In the genomic region with DNA sequence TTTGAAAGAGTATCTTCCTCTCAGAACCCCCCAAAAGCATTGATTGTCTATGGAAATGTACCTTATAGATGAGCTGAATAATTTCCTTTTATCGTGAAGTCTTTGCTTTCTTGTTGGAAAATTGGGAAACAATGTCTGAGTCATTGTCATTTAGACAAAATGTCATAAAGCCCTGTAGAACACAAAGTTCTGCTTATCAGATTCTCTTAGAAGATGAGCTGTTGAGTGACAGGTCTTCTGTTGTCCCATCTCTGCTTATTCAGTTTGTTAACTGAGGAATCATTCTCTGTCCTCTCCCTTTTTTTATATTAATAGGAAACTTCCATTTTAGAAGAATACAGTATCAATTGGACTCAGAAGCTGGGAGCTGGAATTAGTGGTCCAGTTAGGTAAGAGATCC, we compare ENCODE assay signal across 19 cellular contexts.
"Had no signal": no experiment of that assay in that cellular context is flagged by ENCODE, and none has a peak within 500 bp of the region (broad histone marks: within the 10 kb centered on the region; RNA-seq: fewer than 3 reads in every experiment).

No MANE protein-coding gene starts in this region.

- H3K4me1 ChIP-seq: gastrocnemius medialis, heart right ventricle, right atrium auricular region had no signal

- H3K4me2 ChIP-seq: smooth muscle cell had no signal

- H3K4me3 ChIP-seq: dorsolateral prefrontal cortex, gastrocnemius medialis, heart right ventricle, mucosa of descending colon, right atrium auricular region, smooth muscle cell had no signal

- H3K27ac ChIP-seq: gastrocnemius medialis, heart right ventricle, right atrium auricular region had no signal

- H3K9me3 Mint-ChIP-seq: naive thymus-derived CD8-positive, alpha-beta T cell had no signal

- H3K27me3 Mint-ChIP-seq: naive thymus-derived CD8-positive, alpha-beta T cell had no signal

- H3K4me3 Mint-ChIP-seq: naive thymus-derived CD8-positive, alpha-beta T cell had no signal

- FAIRE-seq: endometrium, islet of Langerhans had no signal

- H3K27me3 ChIP-seq: dorsolateral prefrontal cortex, gastrocnemius medialis, heart right ventricle, right atrium auricular region had no signal

- ATAC-seq: esophagus mucosa; gastrocnemius medialis; heart right ventricle; mucosa of descending colon; naive thymus-derived CD8-positive, alpha-beta T cell had no signal

- DNase-seq: cortex of kidney; dorsolateral prefrontal cortex; effector CD8-positive, alpha-beta T cell; gastrocnemius medialis; heart right ventricle; hypothalamus; kidney glomerular epithelial cell; mammary epithelial cell; mucosa of descending colon; naive thymus-derived CD8-positive, alpha-beta T cell; posterior cingulate gyrus; stimulated activated CD4-positive, alpha-beta T cell treated with anti-CD3 and anti-CD28 coated beads, Interleukin-2, amount 100 ng/mL, for 48 hours; stimulated activated naive CD4-positive, alpha-beta T cell treated with Interleukin-2 at 50 U/mL for 16 hours; trophoblast cell had no signal

- H3K9me3 ChIP-seq: gastrocnemius medialis, heart right ventricle, mucosa of descending colon, right atrium auricular region had no signal
